ENCODE assay signal across 33 cellular contexts in genomic region chr1:90346757-90347156, GRCh38.
"Had no signal": no experiment of that assay in that cellular context is flagged by ENCODE, and none has a peak within 500 bp of the region (broad histone marks: within the 10 kb centered on the region; RNA-seq: fewer than 3 reads in every experiment).

No MANE protein-coding gene starts in this region.

- H3K36me3 ChIP-seq: MG63 had no signal

- H3K27me3 ChIP-seq: MG63 had no signal

- H3K4me2 ChIP-seq: KMS-11 had no signal

- H3K4me3 ChIP-seq: MG63 had no signal

- H3K27ac ChIP-seq: KMS-11 had no signal

- H3K9ac ChIP-seq: KMS-11 had no signal

- DNase-seq: Karpas-422, Kasumi-1, MG63, MM.1S, NCI-H1048, NCI-H1092, NCI-H1092 treated with DMSO at 0.1 percent for 48 hours, NCI-H1105, NCI-H1105 treated with DMSO at 0.1 percent for 48 hours, NCI-H1417, NCI-H1417 treated with DMSO at 0.1 percent for 48 hours, NCI-H1436, NCI-H1436 treated with DMSO at 0.1 percent for 48 hours, NCI-H146, NCI-H1694, NCI-H1694 treated with DMSO at 0.1 percent for 48 hours, NCI-H187, NCI-H187 treated with DMSO at 0.1 percent for 48 hours, NCI-H1930, NCI-H2029, NCI-H2029 treated with DMSO at 0.1 percent for 48 hours, NCI-H2081, NCI-H2081 treated with DMSO at 0.1 percent for 48 hours, NCI-H2107, NCI-H2171, NCI-H2171 treated with DMSO at 0.1 percent for 48 hours, NCI-H2227 treated with DMSO at 0.1 percent for 48 hours, NCI-H226, NCI-H345, NCI-H446, NCI-H446 treated with DMSO at 0.1 percent for 48 hours, NCI-H510A had no signal
